Comparison of ENCODE assay signal across 9 cellular contexts in the genomic region with DNA sequence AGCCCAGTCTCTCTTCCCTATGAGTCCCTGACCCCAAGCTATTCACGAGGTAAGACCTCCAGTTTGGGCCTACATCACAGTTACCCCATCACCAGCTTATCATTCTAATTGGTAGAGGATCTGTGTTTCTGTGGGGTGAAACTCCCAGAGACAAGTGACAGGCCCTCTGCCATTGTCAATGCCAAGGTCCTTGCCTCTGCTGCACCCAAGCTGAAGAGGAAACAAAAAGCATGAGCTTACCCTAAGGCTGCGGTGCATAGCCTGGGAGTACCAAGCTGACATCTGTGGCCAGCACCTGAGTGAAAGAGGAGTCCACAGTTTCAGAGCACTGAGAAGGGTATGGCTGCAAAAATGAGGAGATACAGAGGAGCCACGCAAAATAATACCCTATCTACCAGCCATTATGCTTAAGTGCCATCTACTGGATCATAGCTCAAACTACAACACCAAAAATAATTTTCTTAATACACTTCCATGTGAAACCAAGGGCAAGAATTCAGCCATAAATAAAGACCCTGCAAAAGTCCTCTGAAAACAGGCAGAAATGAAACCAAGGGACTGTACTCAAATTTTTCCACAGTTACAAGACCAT.
DNase-seq lines count a peak whose midpoint lies in the region; ATAC-seq, FAIRE-seq and TF ChIP-seq lines count a peak whose summit lies in the region.
"Had no signal": no experiment of that assay in that cellular context is flagged by ENCODE, and none has a peak within 500 bp of the region (broad histone marks: within the 10 kb centered on the region; RNA-seq: fewer than 3 reads in every experiment).

No MANE protein-coding gene starts in this region.

- H3K9ac ChIP-seq in endodermal cell (ENCODE audit: extremely low read depth, low read length, poor library complexity, severe bottlenecking): no peak overlapping the region

- DNase-seq in Right ventricle myocardium superior: no peak
- DNase-seq in cardiac septum (ENCODE audit: low spot score): no peak
- DNase-seq in NCI-H2081 treated with DMSO at 0.1 percent for 48 hours (lab: John Stamatoyannopoulos, UW): peak; percentile 29
- DNase-seq in endodermal cell: no peak
- DNase-seq in urothelium cell line (ENCODE audit: low spot score): peak; percentile 14
- DNase-seq in activated CD4-positive, alpha-beta T cell treated with anti-CD3 and anti-CD28 coated beads for 1 hour: no peak
- DNase-seq: stimulated activated naive B cell treated with anti-CD40 and anti-IgM and Interleukin-4, amounts not matched to agents 10 μg/mL and 1 μg/mL and 100 μg/mL, for 72 hours had no signal

- H3K36me3 Mint-ChIP-seq in endodermal cell (ENCODE audit: low read depth): no peaks in the 10 kb centered on the region
- H3K36me3 Mint-ChIP-seq: stimulated activated naive B cell treated with anti-CD40 and anti-IgM and Interleukin-4, amounts not matched to agents 10 μg/mL and 1 μg/mL and 100 μg/mL, for 72 hours had no signal

- 65 to 78% methylated on average over 1 to 3 of the region's 3 CpGs for WGBS in endodermal cell (ENCODE audit: insufficient coverage in 1 of 2, insufficient read length in 1 of 2), 2 experiments

- TF ChIP-seq CTCF in endodermal cell (conservative IDR thresholded peaks at IDR 0.05): peak; percentile 75

- H3K27me3 ChIP-seq in endodermal cell (ENCODE audit: control insufficient read depth, insufficient read depth, low read length, poor library complexity, severe bottlenecking): no peaks in the 10 kb centered on the region

- intact Hi-C loops in Right ventricle myocardium superior (cut with DNase I) (no loop called here), cardiac septum (cut with DNase I) (no loop called here)

- peaks cover 31% of the 10 kb centered on the region for H3K9me3 ChIP-seq in endodermal cell (ENCODE audit: control insufficient read depth, low read length)

- no peaks in the 10 kb centered on the region for H3K36me3 ChIP-seq in endodermal cell (ENCODE audit: control insufficient read depth, insufficient read depth, low read length)

- H3K27me3 Mint-ChIP-seq in endodermal cell (ENCODE audit: insufficient read depth): no peaks in the 10 kb centered on the region

- no peak overlapping the region for H3K4me3 Mint-ChIP-seq in endodermal cell
- H3K4me3 Mint-ChIP-seq: stimulated activated naive B cell treated with anti-CD40 and anti-IgM and Interleukin-4, amounts not matched to agents 10 μg/mL and 1 μg/mL and 100 μg/mL, for 72 hours had no signal

- FAIRE-seq in urothelium cell line (lab: Jason Lieb, UNC): no peak

- H3K27ac Mint-ChIP-seq in endodermal cell: no peak overlapping the region
- H3K27ac Mint-ChIP-seq: stimulated activated naive B cell treated with anti-CD40 and anti-IgM and Interleukin-4, amounts not matched to agents 10 μg/mL and 1 μg/mL and 100 μg/mL, for 72 hours had no signal

- no peak overlapping the region for H3K4me3 ChIP-seq in endodermal cell (ENCODE audit: low read length)

- peaks cover 42% of the 10 kb centered on the region for H3K9me3 Mint-ChIP-seq in endodermal cell

- peak; percentile 43 for ATAC-seq in Right ventricle myocardium superior (ENCODE audit: poor library complexity)
- ATAC-seq in GM19035 (IDR thresholded peaks at IDR 0.05; ENCODE audit: unreplicated experiment): no peak
- ATAC-seq in HG02973 (IDR thresholded peaks at IDR 0.05; ENCODE audit: unreplicated experiment): no peak

- no peaks in the 10 kb centered on the region for H3K4me1 Mint-ChIP-seq in endodermal cell
- H3K4me1 Mint-ChIP-seq: stimulated activated naive B cell treated with anti-CD40 and anti-IgM and Interleukin-4, amounts not matched to agents 10 μg/mL and 1 μg/mL and 100 μg/mL, for 72 hours had no signal

- H3K27ac ChIP-seq in endodermal cell (ENCODE audit: low read depth, low read length): no peak overlapping the region

- no peaks in the 10 kb centered on the region for H3K4me1 ChIP-seq in endodermal cell (ENCODE audit: control insufficient read depth, insufficient read depth, low read length)

Comparison
In these comparisons a context has a peak if more than half of its experiments do, and no peak if none do; other contexts are left out.
1. DNase-seq: peak in NCI-H2081 treated with DMSO at 0.1 percent for 48 hours (single experiment) and urothelium cell line (single experiment); none in Right ventricle myocardium superior (single experiment), cardiac septum (single experiment), endodermal cell (single experiment) and activated CD4-positive, alpha-beta T cell treated with anti-CD3 and anti-CD28 coated beads for 1 hour (single experiment).